1 cellular context compared by ENCODE assay signal in genomic region chr1:208149776-208150514, GRCh38.
TF ChIP-seq lines count a peak whose summit lies in the region.

No MANE protein-coding gene starts in this region.

TF ChIP-seq in HepG2, 621 proteins besides CTCF, POLR2A, EP300 and RAD21 (continued from another document and continues in another):
- TF ChIP-seq, protein P1, sequence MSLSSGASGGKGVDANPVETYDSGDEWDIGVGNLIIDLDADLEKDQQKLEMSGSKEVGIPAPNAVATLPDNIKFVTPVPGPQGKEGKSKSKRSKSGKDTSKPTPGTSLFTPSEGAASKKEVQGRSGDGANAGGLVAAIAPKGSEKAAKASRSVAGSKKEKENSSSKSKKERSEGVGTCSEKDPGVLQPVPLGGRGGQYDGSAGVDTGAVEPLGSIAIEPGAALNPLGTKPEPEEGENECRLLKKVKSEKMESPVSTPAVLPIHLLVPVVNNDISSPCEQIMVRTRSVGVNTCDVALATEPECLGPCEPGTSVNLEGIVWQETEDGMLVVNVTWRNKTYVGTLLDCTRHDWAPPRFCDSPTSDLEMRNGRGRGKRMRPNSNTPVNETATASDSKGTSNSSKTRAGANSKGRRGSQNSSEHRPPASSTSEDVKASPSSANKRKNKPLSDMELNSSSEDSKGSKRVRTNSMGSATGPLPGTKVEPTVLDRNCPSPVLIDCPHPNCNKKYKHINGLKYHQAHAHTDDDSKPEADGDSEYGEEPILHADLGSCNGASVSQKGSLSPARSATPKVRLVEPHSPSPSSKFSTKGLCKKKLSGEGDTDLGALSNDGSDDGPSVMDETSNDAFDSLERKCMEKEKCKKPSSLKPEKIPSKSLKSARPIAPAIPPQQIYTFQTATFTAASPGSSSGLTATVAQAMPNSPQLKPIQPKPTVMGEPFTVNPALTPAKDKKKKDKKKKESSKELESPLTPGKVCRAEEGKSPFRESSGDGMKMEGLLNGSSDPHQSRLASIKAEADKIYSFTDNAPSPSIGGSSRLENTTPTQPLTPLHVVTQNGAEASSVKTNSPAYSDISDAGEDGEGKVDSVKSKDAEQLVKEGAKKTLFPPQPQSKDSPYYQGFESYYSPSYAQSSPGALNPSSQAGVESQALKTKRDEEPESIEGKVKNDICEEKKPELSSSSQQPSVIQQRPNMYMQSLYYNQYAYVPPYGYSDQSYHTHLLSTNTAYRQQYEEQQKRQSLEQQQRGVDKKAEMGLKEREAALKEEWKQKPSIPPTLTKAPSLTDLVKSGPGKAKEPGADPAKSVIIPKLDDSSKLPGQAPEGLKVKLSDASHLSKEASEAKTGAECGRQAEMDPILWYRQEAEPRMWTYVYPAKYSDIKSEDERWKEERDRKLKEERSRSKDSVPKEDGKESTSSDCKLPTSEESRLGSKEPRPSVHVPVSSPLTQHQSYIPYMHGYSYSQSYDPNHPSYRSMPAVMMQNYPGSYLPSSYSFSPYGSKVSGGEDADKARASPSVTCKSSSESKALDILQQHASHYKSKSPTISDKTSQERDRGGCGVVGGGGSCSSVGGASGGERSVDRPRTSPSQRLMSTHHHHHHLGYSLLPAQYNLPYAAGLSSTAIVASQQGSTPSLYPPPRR (CRISPR knock-in tag; IDR thresholded peaks at IDR 0.05; ENCODE audit: borderline replicate concordance) = peak; percentile 37; the same call in 1 of the 2 replicates
- TF ChIP-seq ZNF256 (CRISPR knock-in tag; conservative IDR thresholded peaks at IDR 0.05) (0 out of 2 replicates have a peak, but pooled peaks have one; percentile 19), LCORL (IDR thresholded peaks at IDR 0.05) (no peak), LCORL (CRISPR knock-in tag; IDR thresholded peaks at IDR 0.05) (peak; percentile 53; the same call in 1 of the 2 replicates), MBNL3 (CRISPR knock-in tag; conservative IDR thresholded peaks at IDR 0.05) (no peak), PATZ1 (CRISPR knock-in tag; IDR thresholded peaks at IDR 0.05) (peak; percentile 12; the same call in 1 of the 2 replicates), ZNF331 (CRISPR knock-in tag; IDR thresholded peaks at IDR 0.05) (0 out of 2 replicates have a peak, but pooled peaks have one; percentile 23), HNF1A (IDR thresholded peaks at IDR 0.05; ENCODE audit: low read depth) (peak; percentile 51; the same call in 1 of the 2 replicates), HNF1A (CRISPR knock-in tag; IDR thresholded peaks at IDR 0.05; ENCODE audit: borderline replicate concordance) (peak; percentile 51; the same call in 1 of the 2 replicates), U2AF2 (IDR thresholded peaks at IDR 0.05; ENCODE audit: low read depth, low read length) (no peak), UBTF (CRISPR knock-in tag; IDR thresholded peaks at IDR 0.05) (0 out of 2 replicates have a peak, but pooled peaks have one; percentile 11), ZBTB7B (CRISPR knock-in tag; IDR thresholded peaks at IDR 0.05) (no peak), ZNF687 (CRISPR knock-in tag; IDR thresholded peaks at IDR 0.05) (peak; percentile 40; the same call in 1 of the 2 replicates), ZMYM4 (CRISPR knock-in tag; IDR thresholded peaks at IDR 0.05) (peak; percentile 35; the same call in 1 of the 2 replicates), ZNF839 (CRISPR knock-in tag; IDR thresholded peaks at IDR 0.05; ENCODE audit: borderline replicate concordance) (no peak), FOXC1 (CRISPR knock-in tag; IDR thresholded peaks at IDR 0.05; ENCODE audit: borderline replicate concordance) (0 out of 2 replicates have a peak, but pooled peaks have one; percentile 45), MIXL1 (CRISPR knock-in tag; IDR thresholded peaks at IDR 0.05) (peak; percentile 51; the same call in 1 of the 2 replicates), PHF21A (CRISPR knock-in tag; IDR thresholded peaks at IDR 0.05) (0 out of 2 replicates have a peak, but pooled peaks have one; percentile 26), BRD4 (CRISPR knock-in tag; IDR thresholded peaks at IDR 0.05) (no peak)
- TF ChIP-seq, protein P2, sequence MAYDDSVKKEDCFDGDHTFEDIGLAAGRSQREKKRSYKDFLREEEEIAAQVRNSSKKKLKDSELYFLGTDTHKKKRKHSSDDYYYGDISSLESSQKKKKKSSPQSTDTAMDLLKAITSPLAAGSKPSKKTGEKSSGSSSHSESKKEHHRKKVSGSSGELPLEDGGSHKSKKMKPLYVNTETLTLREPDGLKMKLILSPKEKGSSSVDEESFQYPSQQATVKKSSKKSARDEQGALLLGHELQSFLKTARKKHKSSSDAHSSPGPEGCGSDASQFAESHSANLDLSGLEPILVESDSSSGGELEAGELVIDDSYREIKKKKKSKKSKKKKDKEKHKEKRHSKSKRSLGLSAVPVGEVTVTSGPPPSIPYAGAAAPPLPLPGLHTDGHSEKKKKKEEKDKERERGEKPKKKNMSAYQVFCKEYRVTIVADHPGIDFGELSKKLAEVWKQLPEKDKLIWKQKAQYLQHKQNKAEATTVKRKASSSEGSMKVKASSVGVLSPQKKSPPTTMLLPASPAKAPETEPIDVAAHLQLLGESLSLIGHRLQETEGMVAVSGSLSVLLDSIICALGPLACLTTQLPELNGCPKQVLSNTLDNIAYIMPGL (CRISPR knock-in tag; IDR thresholded peaks at IDR 0.05; ENCODE audit: borderline replicate concordance in 1 of 2, low read depth in 1 of 2) = 0 out of 4 replicates have a peak, but pooled peaks of 1 of the 2 experiments have one; percentile 49
- TF ChIP-seq, protein P3, sequence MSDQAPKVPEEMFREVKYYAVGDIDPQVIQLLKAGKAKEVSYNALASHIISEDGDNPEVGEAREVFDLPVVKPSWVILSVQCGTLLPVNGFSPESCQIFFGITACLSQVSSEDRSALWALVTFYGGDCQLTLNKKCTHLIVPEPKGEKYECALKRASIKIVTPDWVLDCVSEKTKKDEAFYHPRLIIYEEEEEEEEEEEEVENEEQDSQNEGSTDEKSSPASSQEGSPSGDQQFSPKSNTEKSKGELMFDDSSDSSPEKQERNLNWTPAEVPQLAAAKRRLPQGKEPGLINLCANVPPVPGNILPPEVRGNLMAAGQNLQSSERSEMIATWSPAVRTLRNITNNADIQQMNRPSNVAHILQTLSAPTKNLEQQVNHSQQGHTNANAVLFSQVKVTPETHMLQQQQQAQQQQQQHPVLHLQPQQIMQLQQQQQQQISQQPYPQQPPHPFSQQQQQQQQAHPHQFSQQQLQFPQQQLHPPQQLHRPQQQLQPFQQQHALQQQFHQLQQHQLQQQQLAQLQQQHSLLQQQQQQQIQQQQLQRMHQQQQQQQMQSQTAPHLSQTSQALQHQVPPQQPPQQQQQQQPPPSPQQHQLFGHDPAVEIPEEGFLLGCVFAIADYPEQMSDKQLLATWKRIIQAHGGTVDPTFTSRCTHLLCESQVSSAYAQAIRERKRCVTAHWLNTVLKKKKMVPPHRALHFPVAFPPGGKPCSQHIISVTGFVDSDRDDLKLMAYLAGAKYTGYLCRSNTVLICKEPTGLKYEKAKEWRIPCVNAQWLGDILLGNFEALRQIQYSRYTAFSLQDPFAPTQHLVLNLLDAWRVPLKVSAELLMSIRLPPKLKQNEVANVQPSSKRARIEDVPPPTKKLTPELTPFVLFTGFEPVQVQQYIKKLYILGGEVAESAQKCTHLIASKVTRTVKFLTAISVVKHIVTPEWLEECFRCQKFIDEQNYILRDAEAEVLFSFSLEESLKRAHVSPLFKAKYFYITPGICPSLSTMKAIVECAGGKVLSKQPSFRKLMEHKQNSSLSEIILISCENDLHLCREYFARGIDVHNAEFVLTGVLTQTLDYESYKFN (CRISPR knock-in tag; conservative IDR thresholded peaks at IDR 0.05) = peak; percentile 51
